Comparison of ENCODE assay signal across 8 cellular contexts in the genomic region with DNA sequence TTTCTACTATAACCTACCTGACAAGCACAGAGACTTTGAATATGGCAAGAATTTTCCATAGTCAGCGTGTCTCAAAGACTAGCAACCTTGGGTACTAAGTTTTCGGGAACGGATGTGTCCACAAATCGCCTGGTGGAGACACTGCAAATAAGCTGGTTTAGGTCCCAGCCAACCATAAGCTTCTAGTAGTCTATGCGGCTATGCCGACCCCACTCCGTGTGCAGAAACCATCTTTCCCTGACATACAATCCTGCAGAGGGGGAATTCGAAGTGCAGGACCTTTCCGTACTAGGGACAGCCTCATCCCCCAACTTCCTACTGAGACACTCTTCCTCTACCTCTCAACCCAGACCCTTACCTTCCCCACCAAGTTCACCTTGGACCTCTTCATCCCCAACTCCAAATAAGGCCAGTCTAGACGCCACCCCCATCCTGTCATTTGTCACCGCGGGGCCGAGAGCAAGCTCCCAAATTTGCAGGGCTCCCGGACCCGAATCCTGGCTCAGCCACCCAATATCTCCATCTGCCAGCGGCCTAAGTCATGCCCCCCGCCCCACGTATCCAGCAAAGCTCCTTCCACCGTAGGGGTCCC. TPM values are rescaled to one million over a fixed set of nuclear protein-coding genes. Genes with fewer than 3 reads are reported as not detected.
A peak's percentile ranks its signal among the peaks of the same experiment; 100 is the strongest.
DNase-seq lines count a peak whose midpoint lies in the region; ATAC-seq and TF ChIP-seq lines count a peak whose summit lies in the region.

No MANE protein-coding gene starts in this region.

- peak overlapping the region; percentile 97 for H2AFZ ChIP-seq in IMR-90 (replicated peaks; ENCODE audit: low read length, poor library complexity)

- peak overlapping the region; percentile 94 for H3K4me2 ChIP-seq in IMR-90 (ENCODE audit: low read depth, low read length)

- peak overlapping the region; percentile 89 for H3K4me3 Mint-ChIP-seq in progenitor cell of endocrine pancreas (ENCODE audit: low read depth)

- H3K9me1 ChIP-seq in IMR-90 (ENCODE audit: insufficient read depth, low read length): no peaks in the 10 kb centered on the region

- H3K4me3 ChIP-seq in IMR-90 (ENCODE audit: insufficient read depth, low read depth, low read length) (peak overlapping the region; percentile 70), cardiac muscle cell (peak overlapping the region; percentile 68)

- DNase-seq in G401 (ENCODE audit: low spot score) (peak; percentile 40), IMR-90 (peak; percentile 12), cardiac muscle cell (ENCODE audit: low read depth in 1 of 2, low spot score in 1 of 2) (peak; percentile 26 to 32), progenitor cell of endocrine pancreas (ENCODE audit: low spot score, unreplicated experiment) (no peak), inferior parietal cortex (ENCODE audit: extremely low spot score) (no peak), NCI-H510A (lab: John Stamatoyannopoulos, UW) (no peak)
- peak; percentile 4 for DNase-seq in activated gamma-delta T cell treated with anti-CD3 and anti-CD28 coated beads, Interleukin-2, amount 50 U/mL, for 16 hours (ENCODE audit: low read depth)

- H3K27ac ChIP-seq in IMR-90 (ENCODE audit: insufficient read depth, low read length) (peak overlapping the region; percentile 53), cardiac muscle cell (peak overlapping the region; percentile 87)

- CTCF ChIA-PET in IMR-90 (lab: Yijun Ruan, JAX): no interaction called here

- peak; percentile 46 for ATAC-seq in GM21528 (IDR thresholded peaks at IDR 0.05; ENCODE audit: low FRiP score, unreplicated experiment)
- peak; percentile 7 for ATAC-seq in IMR-90 (ENCODE audit: low read depth)

- H3K4ac ChIP-seq in IMR-90 (ENCODE audit: low read depth, low read length): no peak overlapping the region; the same call in 1 of the 2 replicates

- H4K5ac ChIP-seq in IMR-90 (ENCODE audit: low read depth, low read length): no peak overlapping the region

- H3K9me3 Mint-ChIP-seq in progenitor cell of endocrine pancreas (ENCODE audit: low read depth): no peaks in the 10 kb centered on the region

- 8% methylated on average over 8 of the region's 19 CpGs; no CpG with 5 or more reads in 1 of the 2 experiments for WGBS in IMR-90 (ENCODE audit: extremely low coverage in 2 of 2, insufficient read length in 1 of 2), 2 experiments

- H3K9me3 ChIP-seq in IMR-90 (ENCODE audit: control insufficient read depth, insufficient read depth, low read length) (no peaks in the 10 kb centered on the region), cardiac muscle cell (ENCODE audit: low read depth) (no peaks in the 10 kb centered on the region)

- dilution Hi-C loops in IMR-90 (cut with HindIII; ENCODE audit: low sequenced_read_pairs, unreplicated experiment): no loop called here

- H3K56ac ChIP-seq in IMR-90 (ENCODE audit: extremely low read depth, insufficient read depth, low read length): 0 out of 2 replicates have a peak overlapping the region, but pooled peaks have one; percentile 35

- TF ChIP-seq POLR2A in IMR-90 (IDR thresholded peaks at IDR 0.05; ENCODE audit: low read depth, low read length): no peak

- peak overlapping the region; percentile 100 for H3K27ac Mint-ChIP-seq in progenitor cell of endocrine pancreas

- H2AK9ac ChIP-seq in IMR-90 (replicated peaks; ENCODE audit: low read depth, low read length, poor library complexity): peak overlapping the region; percentile 82

- H2AK5ac ChIP-seq in IMR-90 (ENCODE audit: low read depth, low read length): no peak overlapping the region

- POLR2A ChIA-PET in IMR-90 (lab: Charles Lee; ENCODE audit: unreplicated experiment): no interaction called here

- H3K9ac ChIP-seq in IMR-90 (ENCODE audit: low read depth, low read length): peak overlapping the region; percentile 89

- no peak overlapping the region; the same call in 1 of the 2 replicates for H4K91ac ChIP-seq in IMR-90 (ENCODE audit: insufficient read depth, low read depth, low read length)

- intact Hi-C loops in IMR-90 (cut with micrococcal nuclease): no loop called here

- H3K36me3 Mint-ChIP-seq in progenitor cell of endocrine pancreas (ENCODE audit: insufficient read depth): no peaks in the 10 kb centered on the region

- in situ Hi-C loops in G401 (cut with HindIII; ENCODE audit: low sequenced_read_pairs): no loop called here
- in situ Hi-C loops in IMR-90 (cut with MboI; ENCODE audit: low sequenced_read_pairs): no loop called here

- H3K36me3 ChIP-seq in IMR-90 (ENCODE audit: control insufficient read depth, insufficient read depth, low read length) (0 out of 2 replicates have a peak, but pooled peaks cover 1% of the 10 kb centered on the region), cardiac muscle cell (no peaks in the 10 kb centered on the region)

- H2BK20ac ChIP-seq in IMR-90 (ENCODE audit: low read depth, low read length): no peak overlapping the region

- no peak overlapping the region for H3K18ac ChIP-seq in IMR-90 (ENCODE audit: low read depth, low read length)

- H2BK120ac ChIP-seq in IMR-90 (ENCODE audit: low read depth, low read length): peak overlapping the region; percentile 16; the same call in 1 of the 2 replicates

- no peak overlapping the region for H2BK15ac ChIP-seq in IMR-90 (ENCODE audit: low read depth, low read length)

- H4K8ac ChIP-seq in IMR-90 (ENCODE audit: low read depth in 2 of 2, low read length in 2 of 2): peak overlapping the region; percentile 28 to 99; a peak in 3 of 4 replicates

- peak overlapping the region; percentile 85; the same call in 1 of the 2 replicates for H3K23ac ChIP-seq in IMR-90 (ENCODE audit: low read depth, low read length)

- no peaks in the 10 kb centered on the region for H3K27me3 Mint-ChIP-seq in progenitor cell of endocrine pancreas

- H3K27me3 ChIP-seq in IMR-90 (ENCODE audit: control insufficient read depth, insufficient read depth, low read length) (no peaks in the 10 kb centered on the region), cardiac muscle cell (no peaks in the 10 kb centered on the region)

- H3K4me1 Mint-ChIP-seq in progenitor cell of endocrine pancreas (ENCODE audit: low read depth): peaks cover 47% of the 10 kb centered on the region

- BruUV-seq in IMR-90 (replicated peaks; lab: Mats Ljungman, UMichigan): TSS peak; percentile 23

- no peaks in the 10 kb centered on the region; the same call in 1 of the 2 replicates for H3K4me1 ChIP-seq in IMR-90 (ENCODE audit: control insufficient read depth, insufficient read depth, low read length)
- peaks cover 7% of the 10 kb centered on the region for H3K4me1 ChIP-seq in cardiac muscle cell (ENCODE audit: low read depth)

- H2BK5ac ChIP-seq in IMR-90 (ENCODE audit: low read depth, low read length, poor library complexity, severe bottlenecking): peak overlapping the region; percentile 28

- no peak for TF ChIP-seq RAD21 in IMR-90 (IDR thresholded peaks at IDR 0.05; ENCODE audit: low read length)

- peaks cover 3% of the 10 kb centered on the region; the same call in 1 of the 2 replicates for H4K20me1 ChIP-seq in IMR-90 (ENCODE audit: insufficient read depth, low read length)

- 0 out of 2 replicates have a peak overlapping the region, but pooled peaks have one; percentile 20 for H3K14ac ChIP-seq in IMR-90 (replicated peaks; ENCODE audit: low read depth, low read length)

- TF ChIP-seq CTCF in IMR-90 (conservative IDR thresholded peaks at IDR 0.05; ENCODE audit: low read depth, low read length) (no peak), cardiac muscle cell (IDR thresholded peaks at IDR 0.05; ENCODE audit: low read depth, low read length) (no peak), progenitor cell of endocrine pancreas (IDR thresholded peaks at IDR 0.05; ENCODE audit: unreplicated experiment) (no peak)

- peaks cover 28 to 43% of the 10 kb centered on the region in 2 experiments for H3K79me1 ChIP-seq in IMR-90 (ENCODE audit: low read depth in 1 of 2, low read length in 2 of 2)

TF ChIP-seq in IMR-90, 13 proteins besides CTCF, POLR2A, EP300 and RAD21 (continues in another document):
- TF ChIP-seq MAFK (IDR thresholded peaks at IDR 0.05; ENCODE audit: low read depth, low read length): no peak
- no peak for TF ChIP-seq CEBPB (IDR thresholded peaks at IDR 0.05; ENCODE audit: low read depth, low read length)
- no peak for TF ChIP-seq BHLHE40 (IDR thresholded peaks at IDR 0.05; ENCODE audit: low read depth, low read length)
- no peak for TF ChIP-seq MXI1 (IDR thresholded peaks at IDR 0.05; ENCODE audit: borderline replicate concordance, low read depth, low read length)
- no peak for TF ChIP-seq MAZ (IDR thresholded peaks at IDR 0.05; ENCODE audit: borderline replicate concordance, low read depth, low read length)
- no peak for TF ChIP-seq SMC3 (IDR thresholded peaks at IDR 0.05; ENCODE audit: low read depth, low read length)
- TF ChIP-seq, protein P1, sequence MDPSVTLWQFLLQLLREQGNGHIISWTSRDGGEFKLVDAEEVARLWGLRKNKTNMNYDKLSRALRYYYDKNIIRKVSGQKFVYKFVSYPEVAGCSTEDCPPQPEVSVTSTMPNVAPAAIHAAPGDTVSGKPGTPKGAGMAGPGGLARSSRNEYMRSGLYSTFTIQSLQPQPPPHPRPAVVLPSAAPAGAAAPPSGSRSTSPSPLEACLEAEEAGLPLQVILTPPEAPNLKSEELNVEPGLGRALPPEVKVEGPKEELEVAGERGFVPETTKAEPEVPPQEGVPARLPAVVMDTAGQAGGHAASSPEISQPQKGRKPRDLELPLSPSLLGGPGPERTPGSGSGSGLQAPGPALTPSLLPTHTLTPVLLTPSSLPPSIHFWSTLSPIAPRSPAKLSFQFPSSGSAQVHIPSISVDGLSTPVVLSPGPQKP (IDR thresholded peaks at IDR 0.05; ENCODE audit: borderline replicate concordance, low read depth, low read length): no peak
- no peak for TF ChIP-seq CHD1 (IDR thresholded peaks at IDR 0.05; ENCODE audit: low read depth, low read length)
- no peak for TF ChIP-seq FOS (IDR thresholded peaks at IDR 0.05; ENCODE audit: low read depth, low read length)

RNA-seq across cellular contexts. Expression of a gene that starts 0.5 kb away (rescaled TPM):
- 33.3 and 49.6 TPM in 2 replicates for total RNA-seq in G401 (2014; rRNA removed; shearing (Covaris generic))
- 50.5 and 57.2 TPM in 2 replicates for total RNA-seq in IMR-90 (2012; rRNA removed)
- 49.8 and 52.7 TPM in 2 replicates for polyA plus RNA-seq in IMR-90 (2012; rRNA removed)
- polyA plus RNA-seq in IMR-90 (2012; cell fraction: cytosol; rRNA removed): 19.7 and 28.3 TPM in 2 replicates
- 15.2 and 33.4 TPM in 2 replicates for polyA plus RNA-seq in IMR-90 (2012; cell fraction: nucleus; rRNA removed; ENCODE audit: low replicate concordance)
- 56.4 and 90.8 TPM in 2 replicates for total RNA-seq in cardiac muscle cell
- polyA plus RNA-seq in cardiac muscle cell: 158 TPM in 2 replicates
- 79.4 and 85.0 TPM in 2 replicates for total RNA-seq in progenitor cell of endocrine pancreas

RNA-seq across cellular contexts. Expression of a gene that starts 57.8 kb away (rescaled TPM):
- total RNA-seq in G401 (2014; rRNA removed; shearing (Covaris generic)): under 0.01 TPM in 2 replicates
- total RNA-seq in IMR-90 (2012; rRNA removed): under 0.01 TPM in 2 replicates
- 0.07 and 0.09 TPM in 2 replicates for polyA plus RNA-seq in IMR-90 (2012; rRNA removed)
- not detected in 2 replicates for polyA plus RNA-seq in IMR-90 (2012; cell fraction: cytosol; rRNA removed)
- polyA plus RNA-seq in IMR-90 (2012; cell fraction: nucleus; rRNA removed; ENCODE audit: low replicate concordance): under 0.01 and 0.05 TPM in 2 replicates
- total RNA-seq in cardiac muscle cell: 0.18 and 0.66 TPM in 2 replicates
- 0.45 and 0.73 TPM in 2 replicates for polyA plus RNA-seq in cardiac muscle cell
- 4.8 and 5.5 TPM in 2 replicates for total RNA-seq in progenitor cell of endocrine pancreas

Comparison
In these comparisons a context has a peak if more than half of its experiments do, and no peak if none do; other contexts are left out.
1. DNase-seq: peak in G401 (single experiment), IMR-90 (single experiment), activated gamma-delta T cell treated with anti-CD3 and anti-CD28 coated beads, Interleukin-2, amount 50 U/mL, for 16 hours (single experiment) and cardiac muscle cell (2 of 2); none in progenitor cell of endocrine pancreas (single experiment), inferior parietal cortex (single experiment) and NCI-H510A (single experiment).